8 cellular contexts compared by ENCODE assay signal in genomic region chr9:127244609-127245601, GRCh38. TPM values are rescaled to one million over a fixed set of nuclear protein-coding genes. Genes with fewer than 3 reads are reported as not detected.
DNase-seq lines count a peak whose midpoint lies in the region; ATAC-seq and TF ChIP-seq lines count a peak whose summit lies in the region.

No MANE protein-coding gene starts in this region.

- H3K36me3 ChIP-seq in testis (ENCODE audit: low read depth, missing control alignments) = no peaks in the 10 kb centered on the region

- peak overlapping the region; percentile 34 to 72 for H3K27ac Mint-ChIP-seq in activated naive CD4-positive, alpha-beta T cell treated with anti-CD3 and anti-CD28 coated beads, Interleukin-2, amount 50 U/mL, for 72 hours

- ATAC-seq in HG02610 (IDR thresholded peaks at IDR 0.05; ENCODE audit: unreplicated experiment) (peak; percentile 100), SK-N-SH treated with all-trans-retinoic acid at 6 μM for 48 hours (peak; percentile 100), omental fat pad (ENCODE audit: low FRiP score) (peak; percentile 100)
- peak; percentile 100 for ATAC-seq in activated naive CD4-positive, alpha-beta T cell treated with anti-CD3 and anti-CD28 coated beads, Interleukin-2, amount 50 U/mL, for 72 hours

- H3K27me3 ChIP-seq in testis = no peaks in the 10 kb centered on the region

- H3K9me3 Mint-ChIP-seq in activated naive CD4-positive, alpha-beta T cell treated with anti-CD3 and anti-CD28 coated beads, Interleukin-2, amount 50 U/mL, for 72 hours = no peaks in the 10 kb centered on the region

- H3K9me3 ChIP-seq in testis = no peaks in the 10 kb centered on the region

- peak overlapping the region; percentile 64 to 85 for H3K27ac ChIP-seq in testis

- H3K4me3 ChIP-seq in testis = peak overlapping the region; percentile 58 to 63

- no peak for TF ChIP-seq CTCF in GM10266 (IDR thresholded peaks at IDR 0.05; ENCODE audit: control insufficient read depth, insufficient read depth, low read depth, missing control alignments)
- no peak for TF ChIP-seq CTCF in omental fat pad (IDR thresholded peaks at IDR 0.05)
- TF ChIP-seq CTCF in testis (IDR thresholded peaks at IDR 0.05) = no peak

- no peaks in the 10 kb centered on the region for H3K36me3 Mint-ChIP-seq in activated naive CD4-positive, alpha-beta T cell treated with anti-CD3 and anti-CD28 coated beads, Interleukin-2, amount 50 U/mL, for 72 hours

- WGBS in testis, 2 donors = 7 to 10% methylated on average over 33 to 42 of the region's 53 CpGs

- DNase-seq in GM10266 (ENCODE audit: extremely low spot score) = peak; percentile 93
- DNase-seq in NCI-H1105 (lab: John Stamatoyannopoulos, UW) = peak; percentile 93
- DNase-seq in activated naive CD4-positive, alpha-beta T cell treated with anti-CD3 and anti-CD28 coated beads, Interleukin-2, amount 50 U/mL, for 72 hours (ENCODE audit: low spot score in 2 of 2) = peak; percentile 91 to 94
- peak; percentile 94 for DNase-seq in glomerular visceral epithelial cell (ENCODE audit: extremely low spot score)
- peak; percentile 85 for DNase-seq in omental fat pad (ENCODE audit: low spot score)
- peak; percentile 99 for DNase-seq in testis

- TF ChIP-seq POLR2A in testis (IDR thresholded peaks at IDR 0.05) = no peak

- no peaks in the 10 kb centered on the region for H3K4me1 ChIP-seq in testis

- intact Hi-C loops in testis (cut with DNase I; ENCODE audit: low total_unique reads) = no loop called here

TF ChIP-seq in SK-N-SH treated with all-trans-retinoic acid at 6 μM for 48 hours, 23 proteins besides CTCF, POLR2A, EP300 and RAD21:
- TF ChIP-seq CREB5 (CRISPR knock-in tag; IDR thresholded peaks at IDR 0.05; ENCODE audit: low read depth) (no peak), ZNF8 (CRISPR knock-in tag; IDR thresholded peaks at IDR 0.05) (no peak), ZC3H10 (CRISPR knock-in tag; IDR thresholded peaks at IDR 0.05) (no peak), GLIS3 (CRISPR knock-in tag; IDR thresholded peaks at IDR 0.05) (no peak), CSDC2 (CRISPR knock-in tag; IDR thresholded peaks at IDR 0.05) (no peak), TCF4 (CRISPR knock-in tag; IDR thresholded peaks at IDR 0.05; ENCODE audit: borderline replicate concordance) (no peak), RARB (CRISPR knock-in tag; IDR thresholded peaks at IDR 0.05) (no peak), BACH2 (CRISPR knock-in tag; IDR thresholded peaks at IDR 0.05; ENCODE audit: borderline replicate concordance) (no peak), ESRRG (CRISPR knock-in tag; IDR thresholded peaks at IDR 0.05) (no peak), ZNF565 (CRISPR knock-in tag; conservative IDR thresholded peaks at IDR 0.05; ENCODE audit: low read depth) (no peak), ISL1 (CRISPR knock-in tag; IDR thresholded peaks at IDR 0.05) (no peak), ZFP3 (CRISPR knock-in tag; IDR thresholded peaks at IDR 0.05) (no peak), SNAI2 (CRISPR knock-in tag; IDR thresholded peaks at IDR 0.05) (no peak), PPARA (CRISPR knock-in tag; IDR thresholded peaks at IDR 0.05; ENCODE audit: borderline replicate concordance) (no peak), ZFP30 (CRISPR knock-in tag; IDR thresholded peaks at IDR 0.05) (no peak), ARNTL (CRISPR knock-in tag; IDR thresholded peaks at IDR 0.05; ENCODE audit: borderline replicate concordance, low read depth) (no peak), ZNF70 (CRISPR knock-in tag; IDR thresholded peaks at IDR 0.05) (no peak)
- TF ChIP-seq, protein P1, sequence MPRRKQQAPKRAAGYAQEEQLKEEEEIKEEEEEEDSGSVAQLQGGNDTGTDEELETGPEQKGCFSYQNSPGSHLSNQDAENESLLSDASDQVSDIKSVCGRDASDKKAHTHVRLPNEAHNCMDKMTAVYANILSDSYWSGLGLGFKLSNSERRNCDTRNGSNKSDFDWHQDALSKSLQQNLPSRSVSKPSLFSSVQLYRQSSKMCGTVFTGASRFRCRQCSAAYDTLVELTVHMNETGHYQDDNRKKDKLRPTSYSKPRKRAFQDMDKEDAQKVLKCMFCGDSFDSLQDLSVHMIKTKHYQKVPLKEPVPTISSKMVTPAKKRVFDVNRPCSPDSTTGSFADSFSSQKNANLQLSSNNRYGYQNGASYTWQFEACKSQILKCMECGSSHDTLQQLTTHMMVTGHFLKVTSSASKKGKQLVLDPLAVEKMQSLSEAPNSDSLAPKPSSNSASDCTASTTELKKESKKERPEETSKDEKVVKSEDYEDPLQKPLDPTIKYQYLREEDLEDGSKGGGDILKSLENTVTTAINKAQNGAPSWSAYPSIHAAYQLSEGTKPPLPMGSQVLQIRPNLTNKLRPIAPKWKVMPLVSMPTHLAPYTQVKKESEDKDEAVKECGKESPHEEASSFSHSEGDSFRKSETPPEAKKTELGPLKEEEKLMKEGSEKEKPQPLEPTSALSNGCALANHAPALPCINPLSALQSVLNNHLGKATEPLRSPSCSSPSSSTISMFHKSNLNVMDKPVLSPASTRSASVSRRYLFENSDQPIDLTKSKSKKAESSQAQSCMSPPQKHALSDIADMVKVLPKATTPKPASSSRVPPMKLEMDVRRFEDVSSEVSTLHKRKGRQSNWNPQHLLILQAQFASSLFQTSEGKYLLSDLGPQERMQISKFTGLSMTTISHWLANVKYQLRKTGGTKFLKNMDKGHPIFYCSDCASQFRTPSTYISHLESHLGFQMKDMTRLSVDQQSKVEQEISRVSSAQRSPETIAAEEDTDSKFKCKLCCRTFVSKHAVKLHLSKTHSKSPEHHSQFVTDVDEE (CRISPR knock-in tag; IDR thresholded peaks at IDR 0.05) = no peak; the same call in 1 of the 2 replicates
- TF ChIP-seq, protein P2, sequence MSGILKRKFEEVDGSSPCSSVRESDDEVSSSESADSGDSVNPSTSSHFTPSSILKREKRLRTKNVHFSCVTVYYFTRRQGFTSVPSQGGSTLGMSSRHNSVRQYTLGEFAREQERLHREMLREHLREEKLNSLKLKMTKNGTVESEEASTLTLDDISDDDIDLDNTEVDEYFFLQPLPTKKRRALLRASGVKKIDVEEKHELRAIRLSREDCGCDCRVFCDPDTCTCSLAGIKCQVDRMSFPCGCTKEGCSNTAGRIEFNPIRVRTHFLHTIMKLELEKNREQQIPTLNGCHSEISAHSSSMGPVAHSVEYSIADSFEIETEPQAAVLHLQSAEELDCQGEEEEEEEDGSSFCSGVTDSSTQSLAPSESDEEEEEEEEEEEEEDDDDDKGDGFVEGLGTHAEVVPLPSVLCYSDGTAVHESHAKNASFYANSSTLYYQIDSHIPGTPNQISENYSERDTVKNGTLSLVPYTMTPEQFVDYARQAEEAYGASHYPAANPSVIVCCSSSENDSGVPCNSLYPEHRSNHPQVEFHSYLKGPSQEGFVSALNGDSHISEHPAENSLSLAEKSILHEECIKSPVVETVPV (CRISPR knock-in tag; IDR thresholded peaks at IDR 0.05) = no peak
- TF ChIP-seq, protein P3, sequence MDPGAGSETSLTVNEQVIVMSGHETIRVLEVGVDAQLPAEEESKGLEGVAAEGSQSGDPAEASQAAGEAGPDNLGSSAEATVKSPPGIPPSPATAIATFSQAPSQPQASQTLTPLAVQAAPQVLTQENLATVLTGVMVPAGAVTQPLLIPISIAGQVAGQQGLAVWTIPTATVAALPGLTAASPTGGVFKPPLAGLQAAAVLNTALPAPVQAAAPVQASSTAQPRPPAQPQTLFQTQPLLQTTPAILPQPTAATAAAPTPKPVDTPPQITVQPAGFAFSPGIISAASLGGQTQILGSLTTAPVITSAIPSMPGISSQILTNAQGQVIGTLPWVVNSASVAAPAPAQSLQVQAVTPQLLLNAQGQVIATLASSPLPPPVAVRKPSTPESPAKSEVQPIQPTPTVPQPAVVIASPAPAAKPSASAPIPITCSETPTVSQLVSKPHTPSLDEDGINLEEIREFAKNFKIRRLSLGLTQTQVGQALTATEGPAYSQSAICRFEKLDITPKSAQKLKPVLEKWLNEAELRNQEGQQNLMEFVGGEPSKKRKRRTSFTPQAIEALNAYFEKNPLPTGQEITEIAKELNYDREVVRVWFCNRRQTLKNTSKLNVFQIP (CRISPR knock-in tag; IDR thresholded peaks at IDR 0.05; ENCODE audit: borderline replicate concordance, low read depth) = no peak

RNA-seq across cellular contexts. Expression of gene GARNL3, which starts 19.7 kb away (rescaled TPM):
- 1 to 10 TPM; 3.5 to 5.4 TPM for total RNA-seq in activated naive CD4-positive, alpha-beta T cell treated with anti-CD3 and anti-CD28 coated beads, Interleukin-2, amount 50 U/mL, for 72 hours
- 10 to 100 TPM in 3 of 4 donors, 1 to 10 TPM in 1; 10.0 to 27.0 (median 15.7) TPM for total RNA-seq in omental fat pad
- 10 to 100 TPM; 25.9 to 42.8 TPM for total RNA-seq in testis
- 12.9 TPM for polyA plus RNA-seq in testis (ENCODE audit: insufficient read depth, low read depth, low replicate concordance)

Comparison
In these comparisons a context has a peak if more than half of its experiments do, and no peak if none do; other contexts are left out.
1. Peak in every context shown above with its lines: DNase-seq, ATAC-seq, H3K4me3 ChIP-seq and H3K27ac ChIP-seq.